1 cellular context compared by ENCODE assay signal in genomic region chr10:60710041-60710440, GRCh38.
TF ChIP-seq lines count a peak whose summit lies in the region.

No MANE protein-coding gene starts in this region.

TF ChIP-seq in SK-N-SH treated with all-trans-retinoic acid at 6 μM for 48 hours, 23 proteins besides CTCF, POLR2A, EP300 and RAD21 (continued from another document):
- no peak for TF ChIP-seq ARNTL (CRISPR knock-in tag; IDR thresholded peaks at IDR 0.05; ENCODE audit: borderline replicate concordance, low read depth)
- TF ChIP-seq ZNF8 (CRISPR knock-in tag; IDR thresholded peaks at IDR 0.05), result no peak
